8 cellular contexts compared by ENCODE assay signal in the genomic region with DNA sequence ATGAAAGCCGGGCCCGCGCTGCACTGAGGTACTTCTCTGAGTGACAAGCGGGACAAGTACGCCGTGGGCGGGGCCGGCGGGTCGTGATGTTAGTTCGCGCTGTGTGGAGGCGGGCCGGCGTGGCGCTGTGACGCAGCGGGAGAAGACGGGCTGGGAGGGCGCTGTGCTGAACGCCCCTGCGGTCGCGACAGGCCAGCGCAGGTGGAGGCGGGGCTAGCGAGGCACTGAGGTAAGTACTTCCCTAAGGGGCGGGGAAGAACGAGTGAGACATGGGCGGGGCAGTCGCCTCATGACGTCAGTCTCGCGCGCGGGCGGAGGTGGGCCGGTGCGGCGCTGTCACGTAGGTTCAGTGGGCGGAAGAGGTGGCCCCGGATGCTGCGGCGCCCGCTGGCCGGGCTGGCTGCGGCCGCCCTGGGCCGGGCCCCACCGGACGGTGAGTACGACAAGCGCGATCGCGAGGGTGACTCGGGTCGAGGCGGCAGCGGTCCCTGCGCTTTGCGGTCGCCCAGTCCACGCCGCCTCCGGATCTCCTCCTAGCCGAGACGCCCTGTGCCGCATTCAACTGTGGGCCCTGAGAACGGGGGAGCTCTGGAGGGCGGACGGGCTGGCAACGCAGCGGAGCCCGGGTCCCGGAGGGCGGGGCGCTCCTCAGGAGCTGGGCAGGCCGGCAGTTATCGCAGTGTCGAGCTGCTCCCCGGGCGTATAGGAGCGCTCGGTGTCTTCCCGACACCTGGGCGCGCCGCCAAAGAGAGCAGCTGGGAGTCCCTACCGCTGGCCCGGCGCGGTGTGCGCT. TPM values are rescaled to one million over a fixed set of nuclear protein-coding genes. Genes with fewer than 3 reads are reported as not detected.
DNase-seq lines count a peak whose midpoint lies in the region; ATAC-seq and TF ChIP-seq lines count a peak whose summit lies in the region.

A gene with protein sequence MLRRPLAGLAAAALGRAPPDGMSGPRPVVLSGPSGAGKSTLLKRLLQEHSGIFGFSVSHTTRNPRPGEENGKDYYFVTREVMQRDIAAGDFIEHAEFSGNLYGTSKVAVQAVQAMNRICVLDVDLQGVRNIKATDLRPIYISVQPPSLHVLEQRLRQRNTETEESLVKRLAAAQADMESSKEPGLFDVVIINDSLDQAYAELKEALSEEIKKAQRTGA (plus strand): TSS at position 349 of the 793 bp plus-strand sequence. CDS start 24 bp downstream, at position 373.

- TF ChIP-seq CTCF in GM10266 (IDR thresholded peaks at IDR 0.05; ENCODE audit: control insufficient read depth, insufficient read depth, low read depth, missing control alignments): peak; percentile 37

- peaks cover 9 to 11% of the 10 kb centered on the region in 2 donors for H3K36me3 Mint-ChIP-seq in activated naive CD4-positive, alpha-beta T cell treated with anti-CD3 and anti-CD28 coated beads, Interleukin-2, amount 50 U/mL, for 72 hours

- DNase-seq in GM10266 (ENCODE audit: extremely low spot score): peak; percentile 99
- peak; percentile 99 for DNase-seq in NCI-H1092 treated with DMSO at 0.1 percent for 48 hours (lab: John Stamatoyannopoulos, UW)
- peak; percentile 100 for DNase-seq in SKM-1 (lab: John Stamatoyannopoulos, UW; ENCODE audit: unreplicated experiment)
- DNase-seq in activated naive CD4-positive, alpha-beta T cell treated with anti-CD3 and anti-CD28 coated beads, Interleukin-2, amount 50 U/mL, for 72 hours (ENCODE audit: low spot score in 2 of 2): peak; percentile 99 to 100
- peak; percentile 68 for DNase-seq in glomerular endothelial cell (ENCODE audit: extremely low read depth, low read depth, low spot score)
- peak; percentile 99 for DNase-seq in occipital lobe (lab: John Stamatoyannopoulos, UW)

- ATAC-seq in HG02623 (IDR thresholded peaks at IDR 0.05; ENCODE audit: unreplicated experiment): peak; percentile 91
- peak; percentile 90 to 94 for ATAC-seq in activated naive CD4-positive, alpha-beta T cell treated with anti-CD3 and anti-CD28 coated beads, Interleukin-2, amount 50 U/mL, for 72 hours

- H3K27ac Mint-ChIP-seq in activated naive CD4-positive, alpha-beta T cell treated with anti-CD3 and anti-CD28 coated beads, Interleukin-2, amount 50 U/mL, for 72 hours: peak within 1 kb of the TSS; percentile 95 to 97

- H3K9me3 Mint-ChIP-seq in activated naive CD4-positive, alpha-beta T cell treated with anti-CD3 and anti-CD28 coated beads, Interleukin-2, amount 50 U/mL, for 72 hours: no peaks in the 10 kb centered on the region

- peak within 1 kb of the TSS; percentile 88 for H3K27ac ChIP-seq in temporal lobe (ENCODE audit: low read depth, low read length)

RNA-seq across cellular contexts. Expression of the gene that starts here (rescaled TPM):
- 100 to 1,000 TPM; 206 to 293 TPM for total RNA-seq in activated naive CD4-positive, alpha-beta T cell treated with anti-CD3 and anti-CD28 coated beads, Interleukin-2, amount 50 U/mL, for 72 hours
- total RNA-seq in glomerular endothelial cell (312 and 398 TPM in 2 replicates), occipital lobe (91.6 TPM), temporal lobe (109 TPM)

Comparison
In these comparisons a context has a peak if more than half of its experiments do, and no peak if none do; other contexts are left out.
1. Peak in every context shown above with its lines: DNase-seq, ATAC-seq and H3K27ac ChIP-seq.